In genomic region chr18:75478996-75479870, GRCh38 we compare ENCODE assay signal across 8 cellular contexts. TPM values are rescaled to one million over a fixed set of nuclear protein-coding genes. Genes with fewer than 3 reads are reported as not detected.
DNase-seq lines count a peak whose midpoint lies in the region; ATAC-seq, FAIRE-seq and TF ChIP-seq lines count a peak whose summit lies in the region.

No MANE protein-coding gene starts in this region.

- DNase-seq in GM06990 (ENCODE audit: extremely low read depth, insufficient read length) = no peak
- peak; percentile 50 for DNase-seq in H4 (ENCODE audit: low spot score)
- DNase-seq in NB4 (ENCODE audit: low read depth) = peak; percentile 60
- peak; percentile 27 for DNase-seq in SKM-1 (lab: John Stamatoyannopoulos, UW; ENCODE audit: unreplicated experiment)
- peak; percentile 73 for DNase-seq in fibroblast of mammary gland (ENCODE audit: low read depth)
- DNase-seq in neural progenitor cell (ENCODE audit: low spot score) = peak; percentile 58
- no peak for DNase-seq in H54 (ENCODE audit: insufficient read length, low spot score)

- H3K4me3 ChIP-seq in GM06990 (replicated peaks; ENCODE audit: low read depth, low read length) = no peak overlapping the region
- no peak overlapping the region for H3K4me3 ChIP-seq in NB4 (ENCODE audit: low read depth, low read length)
- H3K4me3 ChIP-seq in fibroblast of mammary gland (ENCODE audit: control insufficient read depth, low read depth, low read length) = no peak overlapping the region
- H3K4me3 ChIP-seq in neural progenitor cell = no peak overlapping the region

- no peaks in the 10 kb centered on the region for H3K4me1 ChIP-seq in neural progenitor cell

- H3K9me3 Mint-ChIP-seq in neural progenitor cell = peaks cover 23% of the 10 kb centered on the region

- no peaks in the 10 kb centered on the region for H4K20me1 ChIP-seq in neural progenitor cell (ENCODE audit: low read depth)

- H3K27me3 ChIP-seq in GM06990 (replicated peaks; ENCODE audit: control insufficient read depth, insufficient read depth, low read length) (no peaks in the 10 kb centered on the region; the same call in 1 of the 2 replicates), neural progenitor cell (no peaks in the 10 kb centered on the region)

- no peak overlapping the region for H3K27ac ChIP-seq in neural progenitor cell

- H3K4me3 Mint-ChIP-seq in neural progenitor cell = no peak overlapping the region

- no peak overlapping the region for H3K4me2 ChIP-seq in neural progenitor cell

- TF ChIP-seq POLR2A in NB4 (IDR thresholded peaks at IDR 0.05; ENCODE audit: extremely low read depth, insufficient read length) (no peak), H54 (IDR thresholded peaks at IDR 0.05; ENCODE audit: low read depth, low read length) (no peak)

- H3K36me3 ChIP-seq in GM06990 (ENCODE audit: control insufficient read depth, insufficient read depth, low read length) (no peaks in the 10 kb centered on the region), neural progenitor cell (no peaks in the 10 kb centered on the region)

- TF ChIP-seq CTCF in GM06990 (IDR thresholded peaks at IDR 0.05; ENCODE audit: insufficient read depth, low read length, poor library complexity, severe bottlenecking) (peak; percentile 54), NB4 (IDR thresholded peaks at IDR 0.05; ENCODE audit: low read depth, low read length) (peak; percentile 38), fibroblast of mammary gland (conservative IDR thresholded peaks at IDR 0.05; ENCODE audit: control insufficient read depth, insufficient read depth, low read depth, low read length) (peak; percentile 68), neural progenitor cell (IDR thresholded peaks at IDR 0.05) (peak; percentile 75)

- peaks cover 5% of the 10 kb centered on the region for H3K27me3 Mint-ChIP-seq in neural progenitor cell (ENCODE audit: insufficient read depth, low read depth)

- H3K9me3 ChIP-seq in neural progenitor cell (ENCODE audit: low read depth) = no peaks in the 10 kb centered on the region

- H3K79me2 ChIP-seq in neural progenitor cell (ENCODE audit: low read depth) = no peaks in the 10 kb centered on the region

- H2AFZ ChIP-seq in neural progenitor cell (replicated peaks) = no peak overlapping the region

- no peak overlapping the region for H3K27ac Mint-ChIP-seq in neural progenitor cell

- no peak overlapping the region for H3K9ac ChIP-seq in neural progenitor cell

- no peaks in the 10 kb centered on the region for H3F3A ChIP-seq in neural progenitor cell (ENCODE audit: low read depth)

- H3K36me3 Mint-ChIP-seq in neural progenitor cell = no peaks in the 10 kb centered on the region

- no peaks in the 10 kb centered on the region for H3K4me1 Mint-ChIP-seq in neural progenitor cell

- ATAC-seq in GM19023 (IDR thresholded peaks at IDR 0.05; ENCODE audit: unreplicated experiment) = no peak

- no peak for FAIRE-seq in H54 (lab: Jason Lieb, UNC)

RNA-seq across cellular contexts. Expression of gene SMIM21, which starts 51.7 kb away (rescaled TPM):
- total RNA-seq in H4 (2014; rRNA removed; shearing (Covaris generic)) = not detected in 2 replicates
- total RNA-seq in neural progenitor cell (ENCODE audit: low replicate concordance) = not detected in 2 replicates

Comparison
In these comparisons a context has a peak if more than half of its experiments do, and no peak if none do; other contexts are left out.
1. DNase-seq: peak in H4 (single experiment), NB4 (single experiment), SKM-1 (single experiment), fibroblast of mammary gland (single experiment) and neural progenitor cell (single experiment); none in GM06990 (single experiment) and H54 (single experiment).
2. Peak in every context shown above with its lines, with median percentiles within 50 percentile points of each other: CTCF ChIP-seq.